Comparison of ENCODE assay signal across 10 cellular contexts in the genomic region with DNA sequence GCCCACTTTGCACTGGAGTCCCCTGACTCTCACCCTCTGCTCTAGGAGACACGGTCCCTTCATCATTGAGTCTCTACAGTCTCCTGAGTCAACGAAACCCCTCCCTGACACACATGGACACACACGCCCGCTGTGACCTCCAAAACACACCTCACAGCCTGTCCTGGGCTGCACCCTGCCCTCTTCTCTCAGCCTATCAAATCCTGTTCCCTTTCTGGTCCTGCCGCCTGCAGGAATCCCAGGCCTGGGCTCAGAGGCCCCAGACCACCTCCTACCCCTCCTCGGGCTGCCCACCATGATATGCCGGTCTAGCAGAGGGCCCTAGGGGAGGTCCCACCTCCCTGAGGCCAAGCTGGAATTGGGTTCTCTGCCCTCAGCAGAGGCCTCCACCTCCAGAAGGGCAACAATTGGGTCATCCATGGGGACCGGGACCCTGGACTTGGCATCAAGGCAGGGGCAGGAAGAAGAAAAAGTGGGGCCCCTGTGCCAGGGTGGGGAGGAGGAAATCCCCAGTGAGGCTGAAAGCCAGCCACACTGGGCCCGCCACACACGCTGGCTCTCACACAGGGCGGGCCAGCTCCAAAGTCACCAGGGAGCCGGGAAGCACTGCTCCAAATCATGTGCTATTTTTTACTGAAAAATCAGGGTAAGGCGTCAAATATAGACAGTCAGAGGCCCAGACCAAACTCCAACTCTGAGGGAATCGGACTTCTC. TPM values are rescaled to one million over a fixed set of nuclear protein-coding genes. Genes with fewer than 3 reads are reported as not detected.
DNase-seq lines count a peak whose midpoint lies in the region; ATAC-seq, FAIRE-seq and TF ChIP-seq lines count a peak whose summit lies in the region.
"Had no signal": no experiment of that assay in that cellular context is flagged by ENCODE, and none has a peak within 500 bp of the region (broad histone marks: within the 10 kb centered on the region; RNA-seq: fewer than 3 reads in every experiment).

No MANE protein-coding gene starts in this region.

- no peak for TF ChIP-seq EP300 in SK-N-SH (IDR thresholded peaks at IDR 0.05; ENCODE audit: borderline replicate concordance in 1 of 2, low read depth in 1 of 2, low read length in 1 of 2)

- FAIRE-seq in astrocyte (lab: Jason Lieb, UNC) = no peak

- CTCF ChIA-PET in SK-N-SH (lab: Yijun Ruan, JAX) = interaction anchor here (0.9 to 12.8 kb wide), 14 partner anchors 9 to 60 kb away, joined by 3 to 169 read pairs (median 11); partner anchors contain the start of genes COL1A1 and SGCA

- TF ChIP-seq POLR2A in right lobe of liver (IDR thresholded peaks at IDR 0.05) (no peak), testis (IDR thresholded peaks at IDR 0.05) (no peak), erythroblast (IDR thresholded peaks at IDR 0.05; ENCODE audit: low read length) (no peak)

- H3K36me3 ChIP-seq in SK-N-SH (replicated peaks in 1 of 2; ENCODE audit: control insufficient read depth in 1 of 2, insufficient read depth in 2 of 2, low read length in 1 of 2) = peaks cover 15 to 37% of the 10 kb centered on the region in 2 experiments
- H3K36me3 ChIP-seq in astrocyte (ENCODE audit: insufficient read depth, low read length) = peaks cover 15% of the 10 kb centered on the region
- H3K36me3 ChIP-seq in right lobe of liver = peaks cover 0 to 7% (median 2%) of the 10 kb centered on the region in 4 donors
- no peaks in the 10 kb centered on the region for H3K36me3 ChIP-seq in testis (ENCODE audit: low read depth, missing control alignments)

- DNase-seq in SK-N-SH (no peak), astrocyte (ENCODE audit: low read depth) (no peak), right lobe of liver (peak in 2 of 3 donors; percentile 71 to 75), testis (peak; percentile 60), erythroblast (lab: John Stamatoyannopoulos, UW) (no peak), NCI-H1930 (lab: John Stamatoyannopoulos, UW) (no peak)
- DNase-seq in NK-92 treated with Interleukin-12 subunit alpha and Interleukin-12 subunit beta, amount 100 ng/mL, for 24 hours (lab: John Stamatoyannopoulos, UW) = no peak
- DNase-seq: cerebellar nuclear complex had no signal

- H3K4me3 Mint-ChIP-seq in astrocyte (ENCODE audit: unreplicated experiment) = peak overlapping the region; percentile 92

- H3K9ac ChIP-seq in SK-N-SH (peak overlapping the region; percentile 92), astrocyte (ENCODE audit: low read length) (peak overlapping the region; percentile 71)

- H3K27ac Mint-ChIP-seq in astrocyte (ENCODE audit: unreplicated experiment) = peak overlapping the region; percentile 58

- WGBS in SK-N-SH (ENCODE audit: low lambda C conversion rate) = 86% methylated on average over 13 of the region's 14 CpGs
- 10% methylated on average over 5 of the region's 14 CpGs for WGBS in right lobe of liver (ENCODE audit: insufficient coverage, low coverage, low lambda C conversion rate, missing lambda C conversion rate)
- WGBS in testis, 2 donors = 30 to 52% methylated on average over 13 to 14 of the region's 14 CpGs

- peaks cover 26% of the 10 kb centered on the region for H3F3A ChIP-seq in SK-N-SH (replicated peaks; ENCODE audit: insufficient read depth)

- H3K4me1 Mint-ChIP-seq in astrocyte (ENCODE audit: low read depth, unreplicated experiment) = peaks cover 13% of the 10 kb centered on the region

- ATAC-seq in SK-N-SH treated with all-trans-retinoic acid at 6 μM for 48 hours (no peak), right lobe of liver (peak in 3 of 4 donors; percentile 6 to 13 (median 9))

- H4K20me1 ChIP-seq in SK-N-SH (ENCODE audit: insufficient read depth) (peaks cover 64% of the 10 kb centered on the region), astrocyte (ENCODE audit: insufficient read depth, low read length) (peaks cover 71% of the 10 kb centered on the region)

- H3K9me3 Mint-ChIP-seq in astrocyte (ENCODE audit: unreplicated experiment) = no peaks in the 10 kb centered on the region

- intact Hi-C loops in right lobe of liver (cut with DNase I) (no loop called here), testis (cut with DNase I; ENCODE audit: low total_unique reads) (no loop called here)

- POLR2A ChIA-PET in SK-N-SH (lab: Yijun Ruan, JAX) = interaction anchor here (0.6 to 2.0 kb wide), 3 partner anchors 15 to 53 kb away, joined by 3 to 8 read pairs (median 4); partner anchors contain the start of gene PDK2

- no peaks in the 10 kb centered on the region for H3K27me3 ChIP-seq in SK-N-SH (ENCODE audit: insufficient read depth)
- H3K27me3 ChIP-seq in astrocyte (ENCODE audit: insufficient read depth, low read length) = no peaks in the 10 kb centered on the region
- no peaks in the 10 kb centered on the region for H3K27me3 ChIP-seq in right lobe of liver
- H3K27me3 ChIP-seq in testis = no peaks in the 10 kb centered on the region

- H3K79me2 ChIP-seq in SK-N-SH (ENCODE audit: insufficient read depth) (peaks cover 83% of the 10 kb centered on the region), astrocyte (ENCODE audit: insufficient read depth, low read length) (peaks cover 85% of the 10 kb centered on the region)

- H3K4me1 ChIP-seq in SK-N-SH (ENCODE audit: control insufficient read depth in 1 of 2, insufficient read depth in 2 of 2, low read depth in 1 of 2, low read length in 1 of 2) (peaks cover 21 to 38% of the 10 kb centered on the region in 2 experiments; a peak in 3 of 4 replicates), astrocyte (ENCODE audit: insufficient read depth, low read length) (peaks cover 34% of the 10 kb centered on the region), right lobe of liver (peaks cover 0 to 66% (median 22%) of the 10 kb centered on the region in 4 donors), testis (peaks cover 43% of the 10 kb centered on the region)

- no peak for TF ChIP-seq CTCF in SK-N-SH (IDR thresholded peaks at IDR 0.05)
- TF ChIP-seq CTCF in astrocyte (IDR thresholded peaks at IDR 0.05; ENCODE audit: insufficient read depth, low read depth, low read length) = no peak
- TF ChIP-seq CTCF in right lobe of liver (IDR thresholded peaks at IDR 0.05) = no peak
- no peak for TF ChIP-seq CTCF in testis (IDR thresholded peaks at IDR 0.05)

- peak overlapping the region; percentile 97 for H3K4me2 ChIP-seq in SK-N-SH
- H3K4me2 ChIP-seq in astrocyte (ENCODE audit: low read length) = peak overlapping the region; percentile 89

- H3K4me3 ChIP-seq in SK-N-SH (ENCODE audit: low read depth in 2 of 2, low read length in 1 of 2) (peak overlapping the region; percentile 66 to 81), astrocyte (ENCODE audit: insufficient read depth, low read depth, low read length) (peak overlapping the region; percentile 71), right lobe of liver (peak overlapping the region; percentile 72 to 82 (median 74)), testis (peak overlapping the region in 1 of 2 donors; percentile 91)

- no peaks in the 10 kb centered on the region for H3K9me2 ChIP-seq in SK-N-SH

- H3K9me3 ChIP-seq in SK-N-SH = no peaks in the 10 kb centered on the region
- H3K9me3 ChIP-seq in astrocyte (ENCODE audit: insufficient read depth, low read depth, low read length) = no peaks in the 10 kb centered on the region
- no peaks in the 10 kb centered on the region for H3K9me3 ChIP-seq in right lobe of liver
- H3K9me3 ChIP-seq in testis = no peaks in the 10 kb centered on the region

- H3K27ac ChIP-seq in SK-N-SH (ENCODE audit: low read depth in 2 of 2, low read length in 1 of 2) = peak overlapping the region; percentile 2 to 54; a peak in 2 of 4 replicates
- H3K27ac ChIP-seq in astrocyte (ENCODE audit: low read depth, low read length) = peak overlapping the region; percentile 0
- peak overlapping the region; percentile 72 to 89 (median 87) for H3K27ac ChIP-seq in right lobe of liver
- H3K27ac ChIP-seq in testis = peak overlapping the region; percentile 79 to 84

- no peak for TF ChIP-seq RAD21 in SK-N-SH (IDR thresholded peaks at IDR 0.05; ENCODE audit: low read length)

- no peaks in the 10 kb centered on the region for H3K27me3 Mint-ChIP-seq in astrocyte (ENCODE audit: low read depth, unreplicated experiment)

- H3K36me3 Mint-ChIP-seq in astrocyte (ENCODE audit: low read depth, unreplicated experiment) = peaks cover 27% of the 10 kb centered on the region

- H2AFZ ChIP-seq in SK-N-SH (ENCODE audit: low read depth) (no peak overlapping the region), astrocyte (ENCODE audit: low read depth, low read length) (no peak overlapping the region)

RNA-seq across cellular contexts. Expression of gene PPP1R9B, which starts 3.4 kb away (rescaled TPM):
- polyA plus RNA-seq in SK-N-SH (2012; rRNA removed) = 26.9 and 35.2 TPM in 2 replicates
- 19.8 and 24.9 TPM in 2 replicates for polyA plus RNA-seq in SK-N-SH (2012; cell fraction: cytosol; rRNA removed)
- 65.0 and 65.1 TPM in 2 replicates for polyA plus RNA-seq in SK-N-SH (2012; cell fraction: nucleus; rRNA removed)
- total RNA-seq in astrocyte = 73.6 and 75.9 TPM in 2 replicates
- total RNA-seq in right lobe of liver = 10 to 100 TPM in 5 of 6 experiments, 1 to 10 TPM in 1; 9.9 to 18.1 (median 12.0) TPM
- 10 to 100 TPM; 81.1 to 82.4 TPM for total RNA-seq in testis
- 49.1 TPM for polyA plus RNA-seq in testis (ENCODE audit: insufficient read depth, low read depth, low replicate concordance)

RNA-seq across cellular contexts. Expression of gene SAMD14, which starts 17.1 kb away (rescaled TPM):
- 2.8 and 3.4 TPM in 2 replicates for polyA plus RNA-seq in SK-N-SH (2012; rRNA removed)
- 1.2 and 2.0 TPM in 2 replicates for polyA plus RNA-seq in SK-N-SH (2012; cell fraction: cytosol; rRNA removed)
- 12.4 and 16.5 TPM in 2 replicates for polyA plus RNA-seq in SK-N-SH (2012; cell fraction: nucleus; rRNA removed)
- 9.7 and 10.8 TPM in 2 replicates for total RNA-seq in astrocyte
- 1 to 10 TPM in 2 of 6 experiments, under 1 TPM in 3, not detected in 1; 0.50 to 3.8 (median 0.77) TPM for total RNA-seq in right lobe of liver
- total RNA-seq in testis = 1 to 10 TPM; 3.2 to 3.3 TPM
- 5.2 TPM for polyA plus RNA-seq in testis (ENCODE audit: insufficient read depth, low read depth, low replicate concordance)
- total RNA-seq: HT1080 had no signal

RNA-seq across cellular contexts. Expression of gene SGCA, which starts 18.7 kb away (rescaled TPM):
- polyA plus RNA-seq in SK-N-SH (2012; rRNA removed) = 0.29 TPM in 1 of 2 replicates, not detected in the other
- 0.04 and 0.07 TPM in 2 replicates for polyA plus RNA-seq in SK-N-SH (2012; cell fraction: cytosol; rRNA removed)
- polyA plus RNA-seq in SK-N-SH (2012; cell fraction: nucleus; rRNA removed) = 0.11 and 0.15 TPM in 2 replicates
- 0.32 TPM in 1 of 2 replicates, not detected in the other for total RNA-seq in astrocyte
- total RNA-seq in right lobe of liver = 1 to 10 TPM in 4 of 6 experiments, under 1 TPM in 2; 0.48 to 2.8 (median 1.6) TPM
- total RNA-seq in testis = 1 to 10 TPM; 2.4 to 7.6 TPM
- polyA plus RNA-seq in testis (ENCODE audit: insufficient read depth, low read depth, low replicate concordance) = 33.1 TPM
- total RNA-seq: HT1080 had no signal

RNA-seq across cellular contexts. Expression of gene PDK2, which starts 51.9 kb away (rescaled TPM):
- polyA plus RNA-seq in SK-N-SH (2012; rRNA removed) = 96.1 and 124 TPM in 2 replicates
- polyA plus RNA-seq in SK-N-SH (2012; cell fraction: cytosol; rRNA removed) = 41.5 and 62.1 TPM in 2 replicates
- 123 and 147 TPM in 2 replicates for polyA plus RNA-seq in SK-N-SH (2012; cell fraction: nucleus; rRNA removed)
- total RNA-seq in astrocyte = 25.8 and 26.8 TPM in 2 replicates
- total RNA-seq in right lobe of liver = 10 to 100 TPM; 25.0 to 58.0 (median 44.8) TPM
- total RNA-seq in testis = 10 to 100 TPM; 50.6 to 62.1 TPM
- 56.4 TPM for polyA plus RNA-seq in testis (ENCODE audit: insufficient read depth, low read depth, low replicate concordance)

RNA-seq across cellular contexts. Expression of gene COL1A1, which starts 54.3 kb away (rescaled TPM):
- polyA plus RNA-seq in SK-N-SH (2012; rRNA removed) (265 and 1,461 TPM in 2 replicates), testis (ENCODE audit: insufficient read depth, low read depth, low replicate concordance) (557 TPM)
- polyA plus RNA-seq in SK-N-SH (2012; cell fraction: cytosol; rRNA removed) = 757 and 1,045 TPM in 2 replicates
- 2,732 and 4,628 TPM in 2 replicates for polyA plus RNA-seq in SK-N-SH (2012; cell fraction: nucleus; rRNA removed)
- total RNA-seq in astrocyte (12,796 and 18,656 TPM in 2 replicates), right lobe of liver (100 to 1,000 TPM in 1 of 6 experiments, 10 to 100 TPM in 4, 1 to 10 TPM in 1; 9.3 to 109 (median 34.7) TPM), testis (10 to 100 TPM; 32.5 to 35.1 TPM)

Comparison
In these comparisons a context has a peak if more than half of its experiments do, and no peak if none do; other contexts are left out.
1. DNase-seq: peak in right lobe of liver (2 of 3) and testis (single experiment); none in SK-N-SH (single experiment), astrocyte (single experiment), erythroblast (0 of 2), NK-92 treated with Interleukin-12 subunit alpha and Interleukin-12 subunit beta, amount 100 ng/mL, for 24 hours (single experiment) and NCI-H1930 (0 of 2).
2. H3K27ac ChIP-seq: peak in every context shown above with its lines; median percentile 87 in right lobe of liver; 82 in testis; 28 in SK-N-SH; 0 in astrocyte.